ENCODE assay signal across 8 cellular contexts in genomic region chr4:185201983-185202962, GRCh38. TPM values are rescaled to one million over a fixed set of nuclear protein-coding genes. Genes with fewer than 3 reads are reported as not detected.
DNase-seq lines count a peak whose midpoint lies in the region; ATAC-seq and TF ChIP-seq lines count a peak whose summit lies in the region.

No MANE protein-coding gene starts in this region.

- H3K9me3 ChIP-seq in CD8-positive, alpha-beta memory T cell (ENCODE audit: low read length): no peaks in the 10 kb centered on the region
- H3K9me3 ChIP-seq in Karpas-422 (ENCODE audit: low read length) (no peaks in the 10 kb centered on the region), right atrium auricular region (no peaks in the 10 kb centered on the region)

- DNase-seq in CD8-positive, alpha-beta memory T cell: peak in 4 of 5 donors; percentile 62 to 68 (median 66)
- no peak for DNase-seq in Karpas-422
- DNase-seq in activated T-cell treated with anti-CD3 and anti-CD28 coated beads, Interleukin-2, amount 50 U/mL, for 48 hours: peak; percentile 29 to 30
- no peak for DNase-seq in right atrium auricular region (ENCODE audit: low spot score)
- DNase-seq in stromal cell of bone marrow (ENCODE audit: low read depth): peak; percentile 21
- DNase-seq in activated CD8-positive, alpha-beta memory T cell treated with anti-CD3 and anti-CD28 coated beads for 24 hours: no peak

- no peak overlapping the region for H2AFZ ChIP-seq in Karpas-422 (ENCODE audit: low read length)

- H3K79me2 ChIP-seq in Karpas-422 (ENCODE audit: low read length): peaks cover 68% of the 10 kb centered on the region

- H3K36me3 ChIP-seq in CD8-positive, alpha-beta memory T cell (ENCODE audit: insufficient read depth, low read length): no peaks in the 10 kb centered on the region
- H3K36me3 ChIP-seq in Karpas-422 (ENCODE audit: insufficient read depth, low read length) (no peaks in the 10 kb centered on the region), right atrium auricular region (no peaks in the 10 kb centered on the region)

- CTCF ChIA-PET in CD8-positive, alpha-beta memory T cell (lab: Charles Lee): interaction anchor here (3.5 kb wide), 1 partner anchor 19 kb away, joined by 9 read pairs; no protein-coding TSS in a partner anchor

- H3K9ac ChIP-seq in Karpas-422 (ENCODE audit: low read length): peak overlapping the region; percentile 80

- peak overlapping the region; percentile 89 to 100 (median 99) for H3K27ac Mint-ChIP-seq in CD8-positive, alpha-beta memory T cell

- ATAC-seq in GM21786 (IDR thresholded peaks at IDR 0.05; ENCODE audit: unreplicated experiment) (no peak), GM21381 (IDR thresholded peaks at IDR 0.05; ENCODE audit: unreplicated experiment) (no peak)

- H3K9me2 ChIP-seq in Karpas-422 (replicated peaks; ENCODE audit: insufficient read depth, low read length): no peaks in the 10 kb centered on the region

- H4K20me1 ChIP-seq in Karpas-422 (ENCODE audit: insufficient read depth, low read depth, low read length): no peaks in the 10 kb centered on the region

- no peaks in the 10 kb centered on the region for H3K27me3 ChIP-seq in CD8-positive, alpha-beta memory T cell (ENCODE audit: insufficient read depth, low read length, poor library complexity, severe bottlenecking)
- H3K27me3 ChIP-seq in Karpas-422 (ENCODE audit: low read length): no peaks in the 10 kb centered on the region
- no peaks in the 10 kb centered on the region for H3K27me3 ChIP-seq in right atrium auricular region

- H3K4me1 ChIP-seq in CD8-positive, alpha-beta memory T cell (ENCODE audit: insufficient read depth, low read length): peaks cover 30% of the 10 kb centered on the region
- peaks cover 38% of the 10 kb centered on the region for H3K4me1 ChIP-seq in Karpas-422 (ENCODE audit: low read length)
- H3K4me1 ChIP-seq in right atrium auricular region: peaks cover 0 to 28% of the 10 kb centered on the region in 2 donors

- no peaks in the 10 kb centered on the region for H3K9me3 Mint-ChIP-seq in CD8-positive, alpha-beta memory T cell

- H3K27ac ChIP-seq in CD8-positive, alpha-beta memory T cell (ENCODE audit: low read depth, low read length): peak overlapping the region; percentile 93
- H3K27ac ChIP-seq in Karpas-422 (ENCODE audit: low read length) (peak overlapping the region; percentile 72), right atrium auricular region (peak overlapping the region; percentile 96 to 98)

- peak overlapping the region; percentile 62 for H3K4me3 ChIP-seq in CD8-positive, alpha-beta memory T cell (ENCODE audit: low read length)
- peak overlapping the region; percentile 79 for H3K4me3 ChIP-seq in Karpas-422 (ENCODE audit: low read length)
- peak overlapping the region in 1 of 2 donors; percentile 75 for H3K4me3 ChIP-seq in right atrium auricular region

- peak overlapping the region; percentile 86 for H3K4me2 ChIP-seq in Karpas-422 (ENCODE audit: low read depth, low read length, poor library complexity, severe bottlenecking)

- peak overlapping the region; percentile 92 to 95 (median 92) for H3K4me3 Mint-ChIP-seq in CD8-positive, alpha-beta memory T cell

- peaks cover 0 to 15% (median 3%) of the 10 kb centered on the region in 3 donors for H3K36me3 Mint-ChIP-seq in CD8-positive, alpha-beta memory T cell

- TF ChIP-seq CTCF in right atrium auricular region (IDR thresholded peaks at IDR 0.05): no peak

- POLR2A ChIA-PET in CD8-positive, alpha-beta memory T cell (lab: Charles Lee): interaction anchor here (0.8 kb wide), 2 partner anchors 7 to 15 kb away, joined by 4 to 8 read pairs; partner anchors contain the start of gene SNX25

- H3K27me3 Mint-ChIP-seq in CD8-positive, alpha-beta memory T cell: no peaks in the 10 kb centered on the region

- H3K4me1 Mint-ChIP-seq in CD8-positive, alpha-beta memory T cell: peaks cover 46 to 60% (median 50%) of the 10 kb centered on the region in 3 donors

RNA-seq across cellular contexts. Expression of gene CFAP97, which starts 1.5 kb away (rescaled TPM):
- 10 to 100 TPM; 49.9 to 50.1 TPM for total RNA-seq in CD8-positive, alpha-beta memory T cell
- 107 TPM for polyA plus RNA-seq in CD8-positive, alpha-beta memory T cell
- 15.8 and 44.5 TPM in 2 replicates for total RNA-seq in Karpas-422 (2014; rRNA removed; shearing (Covaris generic); ENCODE audit: low replicate concordance)
- 10 to 100 TPM; 14.1 to 15.1 TPM for total RNA-seq in right atrium auricular region

RNA-seq across cellular contexts. Expression of gene SNX25, which starts 7.1 kb away (rescaled TPM):
- total RNA-seq in CD8-positive, alpha-beta memory T cell: 10 to 100 TPM; 17.7 to 18.2 TPM
- polyA plus RNA-seq in CD8-positive, alpha-beta memory T cell: 7.8 TPM
- total RNA-seq in Karpas-422 (2014; rRNA removed; shearing (Covaris generic); ENCODE audit: low replicate concordance): 39.2 and 50.5 TPM in 2 replicates
- total RNA-seq in right atrium auricular region: 10 to 100 TPM; 13.2 to 16.8 TPM

RNA-seq across cellular contexts. Expression of gene SLC25A4, which starts 59.2 kb away (rescaled TPM):
- 10 to 100 TPM; 11.8 to 12.6 TPM for total RNA-seq in CD8-positive, alpha-beta memory T cell
- 16.3 TPM for polyA plus RNA-seq in CD8-positive, alpha-beta memory T cell
- 19.5 and 31.8 TPM in 2 replicates for total RNA-seq in Karpas-422 (2014; rRNA removed; shearing (Covaris generic); ENCODE audit: low replicate concordance)
- 1,000 to 10,000 TPM in 1 of 2 donors, 100 to 1,000 TPM in 1; 918 to 1,103 TPM for total RNA-seq in right atrium auricular region

Comparison
In these comparisons a context has a peak if more than half of its experiments do, and no peak if none do; other contexts are left out.
1. DNase-seq: peak in CD8-positive, alpha-beta memory T cell (4 of 5), activated T-cell treated with anti-CD3 and anti-CD28 coated beads, Interleukin-2, amount 50 U/mL, for 48 hours (2 of 2) and stromal cell of bone marrow (single experiment); none in Karpas-422 (single experiment), right atrium auricular region (single experiment) and activated CD8-positive, alpha-beta memory T cell treated with anti-CD3 and anti-CD28 coated beads for 24 hours (single experiment).
2. RNA of gene SLC25A4, which starts 59.2 kb away (total RNA-seq): 918 to 1,103 TPM in right atrium auricular region; 19.5 to 31.8 TPM in Karpas-422 and 11.8 to 12.6 TPM in CD8-positive, alpha-beta memory T cell; every median in the first group is over 10 times any median in the second.
3. Peak in every context shown above with its lines, with median percentiles within 50 percentile points of each other: H3K27ac ChIP-seq.